Comparison of ENCODE assay signal across 14 cellular contexts in the genomic region with DNA sequence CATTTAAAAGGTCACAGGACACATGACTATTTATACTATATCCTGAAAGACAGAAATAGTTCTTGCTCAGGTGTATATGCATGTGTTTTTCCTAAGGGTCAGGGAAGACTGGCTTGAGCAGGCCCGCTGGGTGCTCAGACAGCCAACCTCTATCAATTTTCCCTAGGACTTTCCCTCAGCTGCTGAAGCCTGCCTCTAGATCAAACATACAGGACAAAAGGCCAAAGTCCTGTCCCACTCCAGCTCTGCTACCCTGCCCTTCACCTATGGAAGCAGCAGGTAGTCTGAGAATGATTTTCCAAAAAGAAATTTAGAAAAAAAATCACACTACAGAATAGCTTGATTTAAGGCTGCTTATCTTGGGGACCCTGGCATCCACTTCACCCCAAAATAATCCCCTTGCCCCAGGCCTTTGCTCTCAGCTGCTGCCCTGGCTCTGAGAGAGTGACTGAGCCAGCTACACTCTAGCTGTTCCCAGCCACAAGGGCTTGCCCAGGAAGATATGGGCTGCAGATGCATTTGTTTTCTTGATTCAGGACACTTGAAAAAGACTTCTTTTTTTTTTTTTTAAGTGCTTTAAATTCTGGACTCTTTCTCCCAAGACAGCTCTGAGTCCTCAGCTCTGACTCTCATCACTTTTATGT.
"Had no signal": no experiment of that assay in that cellular context is flagged by ENCODE, and none has a peak within 500 bp of the region (broad histone marks: within the 10 kb centered on the region; RNA-seq: fewer than 3 reads in every experiment).

No MANE protein-coding gene starts in this region.

- H3K27me3 Mint-ChIP-seq: activated CD4-positive, alpha-beta memory T cell treated with anti-CD3 and anti-CD28 coated beads, Interleukin-2, amount 10 ng/mL, durations not matched to agents 7 days and 5 days; activated CD8-positive, alpha-beta memory T cell treated with anti-CD3 and anti-CD28 coated beads, Interleukin-2, amount 10 ng/mL, durations not matched to agents 7 days and 5 days; stimulated activated naive CD8-positive, alpha-beta T cell treated with anti-CD3 and anti-CD28 coated beads, Interleukin-15, Interleukin-2, amounts not matched to agents 100 ng/mL and 50 ng/mL, for 24 hours had no signal

- H3K4me3 Mint-ChIP-seq: activated CD4-positive, alpha-beta memory T cell treated with anti-CD3 and anti-CD28 coated beads, Interleukin-2, amount 10 ng/mL, durations not matched to agents 7 days and 5 days; activated CD8-positive, alpha-beta memory T cell treated with anti-CD3 and anti-CD28 coated beads, Interleukin-2, amount 10 ng/mL, durations not matched to agents 7 days and 5 days; neural progenitor cell; stimulated activated naive CD8-positive, alpha-beta T cell treated with anti-CD3 and anti-CD28 coated beads, Interleukin-15, Interleukin-2, amounts not matched to agents 100 ng/mL and 50 ng/mL, for 24 hours had no signal

- H3K27ac ChIP-seq: lower lobe of right lung, neural progenitor cell, prostate gland, right atrium auricular region, transverse colon had no signal

- ATAC-seq: activated CD8-positive, alpha-beta memory T cell treated with anti-CD3 and anti-CD28 coated beads, Interleukin-2, amount 10 ng/mL, durations not matched to agents 7 days and 5 days; lower lobe of right lung had no signal

- H3K4me3 ChIP-seq: lower lobe of right lung, neural progenitor cell, prostate gland, right atrium auricular region, transverse colon had no signal

- DNase-seq: activated CD4-positive, alpha-beta memory T cell treated with anti-CD3 and anti-CD28 coated beads, Interleukin-2, amount 10 ng/mL, durations not matched to agents 7 days and 5 days; activated CD4-positive, alpha-beta T cell treated with anti-CD3 and anti-CD28 coated beads for 48 hours; activated CD4-positive, CD25-positive, alpha-beta regulatory T cell; activated CD8-positive, alpha-beta memory T cell treated with anti-CD3 and anti-CD28 coated beads, Interleukin-2, amount 10 ng/mL, durations not matched to agents 7 days and 5 days; activated naive CD4-positive, alpha-beta T cell treated with Interleukin-2 at 50 U/mL for 16 hours; effector CD4-positive, alpha-beta T cell; lower lobe of right lung; stimulated activated CD4-positive, alpha-beta T cell treated with anti-CD3 and anti-CD28 coated beads, Interleukin-15, amount 100 ng/mL, for 24 hours; stimulated activated CD4-positive, alpha-beta T cell treated with anti-CD3 and anti-CD28 coated beads, Interleukin-2, amount 100 ng/mL, for 48 hours; transverse colon had no signal

- H3K9me3 Mint-ChIP-seq: neural progenitor cell; stimulated activated naive CD8-positive, alpha-beta T cell treated with anti-CD3 and anti-CD28 coated beads, Interleukin-15, Interleukin-2, amounts not matched to agents 100 ng/mL and 50 ng/mL, for 24 hours had no signal

- H3K27ac Mint-ChIP-seq: activated CD4-positive, alpha-beta memory T cell treated with anti-CD3 and anti-CD28 coated beads, Interleukin-2, amount 10 ng/mL, durations not matched to agents 7 days and 5 days; activated CD8-positive, alpha-beta memory T cell treated with anti-CD3 and anti-CD28 coated beads, Interleukin-2, amount 10 ng/mL, durations not matched to agents 7 days and 5 days; neural progenitor cell; stimulated activated naive CD8-positive, alpha-beta T cell treated with anti-CD3 and anti-CD28 coated beads, Interleukin-15, Interleukin-2, amounts not matched to agents 100 ng/mL and 50 ng/mL, for 24 hours had no signal

- H3K9me3 ChIP-seq: lower lobe of right lung, prostate gland, right atrium auricular region, transverse colon had no signal

- H3K4me1 ChIP-seq: neural progenitor cell, prostate gland had no signal

- H3K36me3 ChIP-seq: neural progenitor cell, prostate gland, transverse colon had no signal

- H3K27me3 ChIP-seq: neural progenitor cell, right atrium auricular region, transverse colon had no signal
